ENCODE assay signal across 10 cellular contexts in the genomic region with DNA sequence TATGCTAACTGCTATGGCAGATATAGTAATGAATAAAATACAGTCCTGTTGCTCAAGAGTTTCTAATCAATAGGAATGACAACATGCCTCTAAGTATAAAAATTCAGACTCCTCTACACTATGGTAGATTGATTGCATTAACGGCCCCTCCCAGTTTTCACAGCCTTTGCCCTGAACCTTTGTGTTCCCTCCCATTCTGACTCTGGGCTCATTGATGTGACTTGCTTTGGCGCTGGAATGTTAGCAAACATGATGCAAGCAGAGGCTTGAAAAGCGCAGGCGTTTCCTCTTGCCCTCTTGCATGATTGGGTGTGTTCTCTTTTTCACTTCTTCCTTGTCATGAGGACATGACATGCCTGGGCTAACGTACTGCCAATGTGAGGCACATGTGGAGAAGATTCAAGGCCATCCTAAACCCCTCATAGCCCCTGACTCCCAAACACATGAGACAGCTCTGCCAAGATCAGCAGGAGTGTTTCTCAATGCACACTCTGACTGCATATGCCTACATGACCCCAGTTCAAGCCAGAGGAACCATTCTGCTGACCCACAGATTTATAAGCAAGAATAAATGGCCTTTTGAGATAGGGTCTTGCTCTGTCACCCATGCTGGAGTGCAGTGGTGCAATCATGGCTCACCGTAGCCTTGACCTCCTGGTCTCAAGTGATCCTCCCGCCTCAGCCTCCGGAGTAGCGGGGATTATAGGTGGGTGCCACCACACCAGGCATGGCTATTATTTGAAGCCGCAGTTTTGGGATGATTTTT. TPM values are rescaled to one million over a fixed set of nuclear protein-coding genes. Genes with fewer than 3 reads are reported as not detected.
A peak's percentile ranks its signal among the peaks of the same experiment; 100 is the strongest.
DNase-seq lines count a peak whose midpoint lies in the region; ATAC-seq, FAIRE-seq and TF ChIP-seq lines count a peak whose summit lies in the region.
"Had no signal": no experiment of that assay in that cellular context is flagged by ENCODE, and none has a peak within 500 bp of the region (broad histone marks: within the 10 kb centered on the region; RNA-seq: fewer than 3 reads in every experiment).

No MANE protein-coding gene starts in this region.

- H3K9ac ChIP-seq in OCI-LY3 (ENCODE audit: low read length) = no peak overlapping the region; the same call in 1 of the 2 replicates

- DNase-seq in GM12891 (ENCODE audit: insufficient read length, low spot score) = no peak
- peak; percentile 65 to 81 for DNase-seq in foreskin fibroblast
- DNase-seq in putamen (ENCODE audit: low spot score) = peak; percentile 42
- DNase-seq in DMS 273 (lab: John Stamatoyannopoulos, UW; ENCODE audit: unreplicated experiment) = no peak
- DNase-seq: cerebellar nuclear complex had no signal

- FAIRE-seq in GM12891 (lab: Jason Lieb, UNC) = peak; percentile 86

- H3K9me3 ChIP-seq in OCI-LY3 (ENCODE audit: insufficient read depth, low read length) = no peaks in the 10 kb centered on the region
- H3K9me3 ChIP-seq: ovary had no signal

- no peaks in the 10 kb centered on the region for H4K20me1 ChIP-seq in OCI-LY3 (ENCODE audit: insufficient read depth, low read length)

- TF ChIP-seq POLR2A in GM12891 (IDR thresholded peaks at IDR 0.05; ENCODE audit: low read depth, low read length) = no peak

- H3K4me3 ChIP-seq in OCI-LY3 (ENCODE audit: low read length) = 0 out of 2 replicates have a peak overlapping the region, but pooled peaks have one; percentile 6
- H3K4me3 ChIP-seq in foreskin fibroblast (ENCODE audit: low read depth in 1 of 2, low read length in 2 of 2) = no peak overlapping the region
- H3K4me3 ChIP-seq: ovary had no signal

- peak overlapping the region; percentile 59 for H3K4me2 ChIP-seq in OCI-LY3 (ENCODE audit: low read length)

- H3K27ac ChIP-seq in OCI-LY3 (ENCODE audit: low read length) = peak overlapping the region; percentile 15
- H3K27ac ChIP-seq: ovary had no signal

- H3K79me2 ChIP-seq in OCI-LY3 (ENCODE audit: low read length) = no peaks in the 10 kb centered on the region

- TF ChIP-seq CTCF in OCI-LY3 (IDR thresholded peaks at IDR 0.05; ENCODE audit: low read depth, low read length) (no peak), foreskin fibroblast (IDR thresholded peaks at IDR 0.05; ENCODE audit: low read depth, low read length) (no peak)

- no peaks in the 10 kb centered on the region for H3K36me3 ChIP-seq in OCI-LY3 (replicated peaks; ENCODE audit: low read depth, low read length)
- H3K36me3 ChIP-seq: ovary had no signal

- no peak for ATAC-seq in GM18520 (IDR thresholded peaks at IDR 0.05; ENCODE audit: unreplicated experiment)
- no peak for ATAC-seq in HG02571 (IDR thresholded peaks at IDR 0.05; ENCODE audit: unreplicated experiment)
- no peak for ATAC-seq in HG03135 (IDR thresholded peaks at IDR 0.05; ENCODE audit: unreplicated experiment)

- peaks cover 19% of the 10 kb centered on the region for H3K27me3 ChIP-seq in OCI-LY3 (ENCODE audit: low read depth, low read length)
- H3K27me3 ChIP-seq: ovary had no signal

- no peak overlapping the region for H2AFZ ChIP-seq in OCI-LY3 (ENCODE audit: low read depth, low read length)

- peaks cover 82% of the 10 kb centered on the region for H3K4me1 ChIP-seq in OCI-LY3 (ENCODE audit: low read length)

TF ChIP-seq in GM12891, 5 proteins besides CTCF, POLR2A, EP300 and RAD21:
- TF ChIP-seq POU2F2 (IDR thresholded peaks at IDR 0.05; ENCODE audit: low read depth, low read length) = no peak
- TF ChIP-seq TAF1 (IDR thresholded peaks at IDR 0.05; ENCODE audit: low read depth, low read length) = no peak
- TF ChIP-seq POLR2AphosphoS5 (IDR thresholded peaks at IDR 0.05; ENCODE audit: low read depth, low read length) = no peak
- TF ChIP-seq SPI1 (IDR thresholded peaks at IDR 0.05; ENCODE audit: low read depth, low read length) = peak; percentile 34; the same call in 1 of the 2 replicates
TF ChIP-seq in GM12891: peak in this region for 1.

RNA-seq across cellular contexts. Expression of gene CD28, which starts 49.7 kb away (rescaled TPM):
- polyA plus RNA-seq in GM12891 (2012; ENCODE audit: low read depth, missing spikeins) = 0.15 TPM

Comparison
In these comparisons a context has a peak if more than half of its experiments do, and no peak if none do; other contexts are left out.
1. DNase-seq: peak in foreskin fibroblast (2 of 2) and putamen (single experiment); none in GM12891 (single experiment) and DMS 273 (single experiment).